Comparison of ENCODE assay signal across 24 cellular contexts in the genomic region with DNA sequence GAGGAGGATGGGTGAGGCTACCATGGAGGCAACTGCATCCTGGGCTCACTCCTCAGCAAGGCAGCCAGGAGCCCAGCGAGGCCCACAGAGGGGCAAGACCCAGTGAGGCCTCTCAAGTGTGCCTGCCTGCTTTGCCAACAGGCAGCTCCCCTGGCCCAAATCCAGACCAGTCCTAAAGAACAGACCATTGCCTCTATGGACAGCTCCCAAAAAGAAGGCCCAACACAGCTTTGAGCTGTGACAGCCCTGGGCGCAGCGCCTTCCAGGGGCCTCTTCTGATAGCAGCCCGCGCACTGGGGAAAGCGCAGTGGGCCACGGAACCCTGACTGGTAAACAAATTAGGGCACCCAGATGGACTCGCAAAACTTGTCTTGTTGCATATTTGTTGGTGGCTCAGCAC.
"Had no signal": no experiment of that assay in that cellular context is flagged by ENCODE, and none has a peak within 500 bp of the region (broad histone marks: within the 10 kb centered on the region; RNA-seq: fewer than 3 reads in every experiment).

No MANE protein-coding gene starts in this region.

- DNase-seq: activated CD4-positive, alpha-beta T cell treated with anti-CD3 and anti-CD28 coated beads for 48 hours; activated CD4-positive, alpha-beta T cell treated with anti-CD3 and anti-CD28 coated beads, Interleukin-2, amount 50 U/mL, for 48 hours; activated CD8-positive, alpha-beta memory T cell treated with anti-CD3 and anti-CD28 coated beads for 24 hours; activated effector memory CD4-positive, alpha-beta T cell treated with anti-CD3 and anti-CD28 coated beads, Interleukin-2, amount 50 U/mL, for 16 hours; activated naive CD4-positive, alpha-beta T cell treated with anti-CD3 and anti-CD28 coated beads for 36 hours; activated naive CD8-positive, alpha-beta T cell treated with anti-CD3 and anti-CD28 coated beads, Interleukin-2, amount 10 ng/mL, durations not matched to agents 7 days and 5 days; central memory CD4-positive, alpha-beta T cell; dermis blood vessel endothelial cell; effector CD4-positive, alpha-beta T cell; foreskin keratinocyte; kidney glomerular epithelial cell; mammary epithelial cell; naive B cell; occipital lobe; right lobe of liver; stimulated activated CD4-positive, alpha-beta T cell treated with anti-CD3 and anti-CD28 coated beads, Interleukin-2, amount 100 ng/mL, for 48 hours; stimulated activated naive CD4-positive, alpha-beta T cell treated with Interleukin-2 at 50 U/mL for 16 hours; SW 1271; T-helper 17 cell; T1000; testis; WERI-Rb-1 had no signal

- H3K27me3 ChIP-seq: esophagus muscularis mucosa, foreskin keratinocyte, right lobe of liver, testis had no signal

- H3K4me1 ChIP-seq: foreskin keratinocyte, right lobe of liver, testis had no signal

- H3K27ac ChIP-seq: esophagus muscularis mucosa, foreskin keratinocyte, right lobe of liver, testis, WERI-Rb-1 had no signal

- H3K4me3 ChIP-seq: esophagus muscularis mucosa, right lobe of liver, testis had no signal

- H3K9me3 ChIP-seq: esophagus muscularis mucosa, right lobe of liver, testis had no signal

- ATAC-seq: activated CD4-positive, CD25-positive, alpha-beta regulatory T cell treated with anti-CD3 and anti-CD28 coated beads, Interleukin-2, amount 50 U/mL, for 24 hours; foreskin keratinocyte; T-helper 17 cell had no signal
